27 cellular contexts compared by ENCODE assay signal in genomic region chr1:46927249-46927835, GRCh38. TPM values are rescaled to one million over a fixed set of nuclear protein-coding genes. Genes with fewer than 3 reads are reported as not detected.
DNase-seq lines count a peak whose midpoint lies in the region; ATAC-seq, FAIRE-seq and TF ChIP-seq lines count a peak whose summit lies in the region.
"Had no signal": no experiment of that assay in that cellular context is flagged by ENCODE, and none has a peak within 500 bp of the region (broad histone marks: within the 10 kb centered on the region; RNA-seq: fewer than 3 reads in every experiment).

No MANE protein-coding gene starts in this region.

- TF ChIP-seq EP300 in HepG2 (IDR thresholded peaks at IDR 0.05; ENCODE audit: low read depth in 2 of 2, low read length in 2 of 2): no peak
- no peak for TF ChIP-seq EP300 in HepG2 (CRISPR knock-in tag; IDR thresholded peaks at IDR 0.05; ENCODE audit: borderline replicate concordance)

- H2BK5ac ChIP-seq in neuronal stem cell (ENCODE audit: low read length): no peak overlapping the region

- H2BK12ac ChIP-seq in neuronal stem cell (ENCODE audit: low read length): no peak overlapping the region

- ATAC-seq in right lobe of liver (peak in 3 of 4 donors; percentile 46 to 71 (median 59)), HepG2 (no peak), upper lobe of right lung (peak; percentile 24)
- ATAC-seq: A549 had no signal

- TF ChIP-seq POLR2A in right lobe of liver (IDR thresholded peaks at IDR 0.05) (no peak), HepG2 (IDR thresholded peaks at IDR 0.05; ENCODE audit: insufficient read depth in 1 of 2, low read depth in 2 of 2, low read length in 2 of 2) (no peak)

- H3K4me2 ChIP-seq in HepG2 (ENCODE audit: low read depth, low read length) (no peak overlapping the region), neuronal stem cell (ENCODE audit: insufficient read depth, low read length, poor library complexity, severe bottlenecking) (no peak overlapping the region)
- H3K4me2 ChIP-seq: A549, BLaER1 had no signal

- H2BK120ac ChIP-seq in neuronal stem cell (ENCODE audit: low read depth, low read length): no peak overlapping the region

- H4K8ac ChIP-seq in neuronal stem cell (ENCODE audit: low read depth, low read length): no peak overlapping the region

- BruUV-seq in HepG2 (replicated peaks; lab: Mats Ljungman, UMichigan): no TSS peak

- H3K79me1 ChIP-seq in neuronal stem cell (ENCODE audit: low read depth, low read length): no peaks in the 10 kb centered on the region

- DNase-seq in right lobe of liver: peak in 1 of 3 donors; percentile 57
- DNase-seq in HepG2 (ENCODE audit: low spot score): no peak
- no peak for DNase-seq in neuronal stem cell (ENCODE audit: low spot score)
- DNase-seq in upper lobe of right lung: no peak
- no peak for DNase-seq in DMS53 treated with DMSO at 0.1 percent for 48 hours (lab: John Stamatoyannopoulos, UW; ENCODE audit: unreplicated experiment)
- no peak for DNase-seq in SIG-M5 (lab: John Stamatoyannopoulos, UW)
- DNase-seq: ACHN; BE2C; C1 segment of cervical spinal cord; CD4-positive, alpha-beta memory T cell; CD4-positive, CD25-positive, alpha-beta regulatory T cell; CD8-positive, alpha-beta memory T cell; COR-L47; DMS 273 treated with DMSO at 0.1 percent for 48 hours; DMS153; DMS53; DMS79 treated with DMSO at 0.1 percent for 48 hours; GF-D8 had no signal

- WGBS in right lobe of liver (ENCODE audit: insufficient coverage, low coverage, low lambda C conversion rate, missing lambda C conversion rate): 19% methylated on average over 2 of the region's 3 CpGs
- WGBS in HepG2 (ENCODE audit: low lambda C conversion rate): 8% methylated on average over 2 of the region's 3 CpGs
- no CpG with 5 or more reads among the region's 3 CpGs for WGBS in neuronal stem cell (ENCODE audit: extremely low coverage in 2 of 2, insufficient read length in 2 of 2, insufficient replicate concordance in 1 of 2), 2 donors

- no peak overlapping the region for H3K14ac ChIP-seq in neuronal stem cell (ENCODE audit: low read length)

- H2AK5ac ChIP-seq in neuronal stem cell (ENCODE audit: low read depth, low read length): no peak overlapping the region

- H3K9ac ChIP-seq in HepG2 (ENCODE audit: insufficient read depth, low read depth, low read length) (no peak overlapping the region), neuronal stem cell (ENCODE audit: low read depth, low read length, poor library complexity) (no peak overlapping the region)
- H3K9ac ChIP-seq: BLaER1 had no signal

- H3K4ac ChIP-seq in neuronal stem cell (ENCODE audit: low read length): no peak overlapping the region

- in situ Hi-C loops in HepG2 (cut with HindIII; ENCODE audit: extremely low pct_ligation_motif_present, low pct_unique_long_range_greater_than_20kb): loop anchor here (25.0 kb wide), 1 partner anchor 210 kb away; the partner anchor contains the start of gene CYP4A22

- H3K18ac ChIP-seq in neuronal stem cell (ENCODE audit: low read length): peak overlapping the region; percentile 71

- peaks cover 0 to 11% (median 2%) of the 10 kb centered on the region in 4 donors for H3K36me3 ChIP-seq in right lobe of liver
- no peaks in the 10 kb centered on the region for H3K36me3 ChIP-seq in HepG2 (replicated peaks in 1 of 2; ENCODE audit: control insufficient read depth in 1 of 2, insufficient read depth in 2 of 2, low read length in 2 of 2)
- no peaks in the 10 kb centered on the region for H3K36me3 ChIP-seq in neuronal stem cell (replicated peaks in 1 of 2; ENCODE audit: control insufficient read depth in 2 of 2, insufficient read depth in 2 of 2, low read length in 2 of 2)
- no peaks in the 10 kb centered on the region for H3K36me3 ChIP-seq in upper lobe of right lung
- H3K36me3 ChIP-seq: BE2C, BLaER1 had no signal

- H2AFZ ChIP-seq in HepG2 (ENCODE audit: low read length) (no peak overlapping the region), neuronal stem cell (ENCODE audit: low read length) (no peak overlapping the region)

- TF ChIP-seq CTCF in right lobe of liver (IDR thresholded peaks at IDR 0.05) (no peak), HepG2 (CRISPR knock-in tag; IDR thresholded peaks at IDR 0.05) (no peak), upper lobe of right lung (IDR thresholded peaks at IDR 0.05) (no peak)

- H3K9me3 ChIP-seq in right lobe of liver: no peaks in the 10 kb centered on the region
- H3K9me3 ChIP-seq in HepG2 (ENCODE audit: low read length): no peaks in the 10 kb centered on the region
- no peaks in the 10 kb centered on the region for H3K9me3 ChIP-seq in neuronal stem cell (replicated peaks in 1 of 2; ENCODE audit: control insufficient read depth in 2 of 2, insufficient read depth in 1 of 2, low read depth in 1 of 2, low read length in 2 of 2)
- H3K9me3 ChIP-seq in upper lobe of right lung: no peaks in the 10 kb centered on the region
- H3K9me3 ChIP-seq: A549, BE2C had no signal

- H3K4me1 ChIP-seq in right lobe of liver (no peaks in the 10 kb centered on the region), HepG2 (ENCODE audit: insufficient read depth, low read length) (no peaks in the 10 kb centered on the region), neuronal stem cell (ENCODE audit: control insufficient read depth in 2 of 2, insufficient read depth in 1 of 2, low read depth in 1 of 2, low read length in 2 of 2) (no peaks in the 10 kb centered on the region), upper lobe of right lung (no peaks in the 10 kb centered on the region)
- H3K4me1 ChIP-seq: A549, BE2C, BLaER1 had no signal

- H2BK15ac ChIP-seq in neuronal stem cell (ENCODE audit: low read length): no peak overlapping the region

- H4K91ac ChIP-seq in neuronal stem cell (ENCODE audit: low read depth, low read length, poor library complexity): no peak overlapping the region

- no peak for FAIRE-seq in HepG2 (lab: Jason Lieb, UNC)
- FAIRE-seq: A549, G401.6, GM12891, GM19239 had no signal

- H3K27me3 ChIP-seq in right lobe of liver (no peaks in the 10 kb centered on the region), HepG2 (ENCODE audit: control insufficient read depth in 1 of 2, insufficient read depth in 2 of 2, low read length in 2 of 2) (no peaks in the 10 kb centered on the region; a peak in 1 of 5 replicates), neuronal stem cell (ENCODE audit: control insufficient read depth in 3 of 3, insufficient read depth in 3 of 3, low read depth in 1 of 3, low read length in 3 of 3) (no peaks in the 10 kb centered on the region), upper lobe of right lung (no peaks in the 10 kb centered on the region)
- H3K27me3 ChIP-seq: BE2C, BLaER1 had no signal

- no peak for TF ChIP-seq RAD21 in HepG2 (CRISPR knock-in tag; IDR thresholded peaks at IDR 0.05)

- CTCF ChIA-PET in HepG2 (lab: Yijun Ruan, JAX; ENCODE audit: low intra/inter-chr PET ratio, low total read pairs): no interaction called here

- intact Hi-C loops in right lobe of liver (cut with DNase I) (no loop called here), HepG2 (cut with micrococcal nuclease; ENCODE audit: unreplicated experiment) (no loop called here), upper lobe of right lung (cut with DNase I) (no loop called here)

- H3K27ac ChIP-seq in right lobe of liver (no peak overlapping the region), HepG2 (ENCODE audit: extremely low read length, insufficient read depth, low read length) (no peak overlapping the region), neuronal stem cell (replicated peaks; ENCODE audit: low read length) (no peak overlapping the region), upper lobe of right lung (no peak overlapping the region)
- H3K27ac ChIP-seq: 22Rv1, A549, BLaER1 had no signal

- H4K20me1 ChIP-seq in HepG2 (ENCODE audit: insufficient read depth, low read length): no peaks in the 10 kb centered on the region
- H4K20me1 ChIP-seq: BLaER1 had no signal

- H3K79me2 ChIP-seq in HepG2 (ENCODE audit: insufficient read depth, low read length): no peaks in the 10 kb centered on the region

- POLR2A ChIA-PET in HepG2 (lab: Yijun Ruan, JAX): no interaction called here

- no peak overlapping the region for H3K23ac ChIP-seq in neuronal stem cell (ENCODE audit: low read depth, low read length, poor library complexity)

- H3K4me3 ChIP-seq in right lobe of liver: no peak overlapping the region
- H3K4me3 ChIP-seq in HepG2 (replicated peaks in 1 of 3; ENCODE audit: insufficient read depth in 1 of 3, low read depth in 2 of 3, low read length in 3 of 3): no peak overlapping the region
- no peak overlapping the region for H3K4me3 ChIP-seq in neuronal stem cell (ENCODE audit: low read length in 2 of 2)
- no peak overlapping the region for H3K4me3 ChIP-seq in upper lobe of right lung
- H3K4me3 ChIP-seq: A549, BLaER1 had no signal

TF ChIP-seq in HepG2, 621 proteins besides CTCF, POLR2A, EP300 and RAD21 (continues in another document):
- TF ChIP-seq ARID2 (CRISPR knock-in tag; IDR thresholded peaks at IDR 0.05; ENCODE audit: borderline replicate concordance) (no peak), MBD4 (IDR thresholded peaks at IDR 0.05; ENCODE audit: borderline replicate concordance, low read length) (no peak), JUND (CRISPR knock-in tag; IDR thresholded peaks at IDR 0.05) (no peak)

RNA-seq across cellular contexts. Expression of gene CYP4A11, which starts 13.9 kb away (rescaled TPM):
- total RNA-seq in right lobe of liver (100 to 1,000 TPM; 176 to 676 (median 297) TPM), HepG2 (2016; rRNA removed; fragmentation: Illumina TruSeq; extraction: Trizol) (not detected in 2 replicates), upper lobe of right lung (not detected)
- not detected in 2 replicates for total RNA-seq in HepG2 (2016; cell fraction: cytosol; rRNA removed; fragmentation: Illumina TruSeq; extraction: Trizol; ENCODE audit: low read depth)
- total RNA-seq in HepG2 (2016; cell fraction: insoluble cytoplasmic fraction; rRNA removed; fragmentation: Illumina TruSeq; extraction: Trizol): not detected in 2 replicates
- not detected in 2 replicates for total RNA-seq in HepG2 (2016; cell fraction: membrane; rRNA removed; fragmentation: Illumina TruSeq; extraction: Trizol)
- total RNA-seq in HepG2 (2016; cell fraction: nucleus; rRNA removed; fragmentation: Illumina TruSeq; extraction: Trizol): not detected in 2 replicates
- polyA plus RNA-seq in HepG2 (2011; rRNA removed): not detected in 2 replicates
- not detected in 2 replicates for polyA plus RNA-seq in HepG2 (2011; cell fraction: cytosol; rRNA removed)
- not detected in 2 replicates for polyA plus RNA-seq in HepG2 (2011; cell fraction: nucleus; rRNA removed)
- 0.50 TPM in 1 of 2 replicates, not detected in the other for polyA plus RNA-seq in HepG2 (2012)
- polyA plus RNA-seq in HepG2 (2016; cell fraction: cytosol; fragmentation: Illumina TruSeq; extraction: Trizol; ENCODE audit: low read depth): not detected in 2 replicates
- not detected in 2 replicates for polyA plus RNA-seq in HepG2 (2016; cell fraction: insoluble cytoplasmic fraction; fragmentation: Illumina TruSeq; extraction: Trizol; ENCODE audit: low read depth)
- not detected in 2 replicates for polyA plus RNA-seq in HepG2 (2016; cell fraction: membrane; fragmentation: Illumina TruSeq; extraction: Trizol; ENCODE audit: low read depth)
- not detected in 2 replicates for polyA plus RNA-seq in HepG2 (2016; cell fraction: nucleus; fragmentation: Illumina TruSeq; extraction: Trizol; ENCODE audit: insufficient read depth, low read depth)
- not detected in 2 replicates for polyA minus RNA-seq in HepG2 (2011; rRNA and poly(A)+ RNA removed; ENCODE audit: low replicate concordance)
- not detected in 2 replicates for polyA minus RNA-seq in HepG2 (2011; cell fraction: cytosol; rRNA and poly(A)+ RNA removed)
- polyA minus RNA-seq in HepG2 (2011; cell fraction: nucleus; rRNA and poly(A)+ RNA removed): not detected in 2 replicates
- not detected for polyA plus RNA-seq in neuronal stem cell (2013, experiment 1 of 2)
- not detected for polyA plus RNA-seq in neuronal stem cell (2013, experiment 2 of 2)
- total RNA-seq: A172; CD4-positive, alpha-beta memory T cell; CD4-positive, CD25-positive, alpha-beta regulatory T cell; CD8-positive, alpha-beta memory T cell had no signal
- polyA plus RNA-seq: A549; AG04450; CD14-positive monocyte; CD4-positive, alpha-beta memory T cell; CD4-positive, CD25-positive, alpha-beta regulatory T cell; CD8-positive, alpha-beta memory T cell had no signal

Comparison
In these comparisons a context has a peak if more than half of its experiments do, and no peak if none do; other contexts are left out.
1. RNA of gene CYP4A11, which starts 13.9 kb away (total RNA-seq): 176 to 676 TPM in right lobe of liver; not detected in upper lobe of right lung (single experiment) and not detected in HepG2; every median in the first group is over 100 times any median in the second.